12 cellular contexts compared by ENCODE assay signal in genomic region chr7:2110586-2111396, GRCh38.
DNase-seq lines count a peak whose midpoint lies in the region; ATAC-seq, FAIRE-seq and TF ChIP-seq lines count a peak whose summit lies in the region.
"Had no signal": no experiment of that assay in that cellular context is flagged by ENCODE, and none has a peak within 500 bp of the region (broad histone marks: within the 10 kb centered on the region; RNA-seq: fewer than 3 reads in every experiment).

No MANE protein-coding gene starts in this region.

- peak overlapping the region; percentile 94 for H3K27ac ChIP-seq in astrocyte (ENCODE audit: low read depth, low read length)
- no peak overlapping the region for H3K27ac ChIP-seq in effector memory CD4-positive, alpha-beta T cell (ENCODE audit: insufficient read depth, low read length, poor library complexity, severe bottlenecking)
- H3K27ac ChIP-seq: epithelial cell of prostate had no signal

- intact Hi-C loops in activated CD4-positive, alpha-beta T cell treated with anti-CD3 and anti-CD28 coated beads for 36 hours (cut with DNase I, micrococcal nuclease) = loop anchor here in 1 of 2 experiments (1.0 to 5.0 kb wide), 5 partner anchors 90 to 188 kb away; partner anchors contain the start of gene MAD1L1

- H3K79me2 ChIP-seq in astrocyte (ENCODE audit: insufficient read depth, low read length) = peaks cover 17% of the 10 kb centered on the region

- no peak for ATAC-seq in activated CD4-positive, alpha-beta T cell treated with anti-CD3 and anti-CD28 coated beads for 36 hours
- no peak for ATAC-seq in memory B cell (ENCODE audit: low read depth)
- no peak for ATAC-seq in stimulated activated naive CD8-positive, alpha-beta T cell treated with anti-CD3 and anti-CD28 coated beads, Interleukin-15, amount 100 ng/mL, for 72 hours

- peaks cover 11% of the 10 kb centered on the region for H3K36me3 Mint-ChIP-seq in activated CD4-positive, alpha-beta T cell treated with anti-CD3 and anti-CD28 coated beads for 36 hours (ENCODE audit: low read depth)
- peaks cover 13% of the 10 kb centered on the region for H3K36me3 Mint-ChIP-seq in astrocyte (ENCODE audit: low read depth, unreplicated experiment)
- H3K36me3 Mint-ChIP-seq in memory B cell = peaks cover 5% of the 10 kb centered on the region

- no peaks in the 10 kb centered on the region for H3K27me3 ChIP-seq in astrocyte (ENCODE audit: insufficient read depth, low read length)
- no peaks in the 10 kb centered on the region for H3K27me3 ChIP-seq in effector memory CD4-positive, alpha-beta T cell (replicated peaks; ENCODE audit: control insufficient read depth, insufficient read depth, low read length, poor library complexity, severe bottlenecking)
- H3K27me3 ChIP-seq: SJSA1 had no signal

- TF ChIP-seq CTCF in astrocyte (IDR thresholded peaks at IDR 0.05; ENCODE audit: insufficient read depth, low read depth, low read length) = no peak

- H3K4me2 ChIP-seq in astrocyte (ENCODE audit: low read length) = peak overlapping the region; percentile 72

- H3K27ac Mint-ChIP-seq in activated CD4-positive, alpha-beta T cell treated with anti-CD3 and anti-CD28 coated beads for 36 hours = peak overlapping the region; percentile 73
- H3K27ac Mint-ChIP-seq in astrocyte (ENCODE audit: unreplicated experiment) (peak overlapping the region; percentile 92), memory B cell (peak overlapping the region; percentile 85)
- peak overlapping the region; percentile 28 to 59 for H3K27ac Mint-ChIP-seq in stimulated activated naive CD8-positive, alpha-beta T cell treated with anti-CD3 and anti-CD28 coated beads, Interleukin-15, amount 100 ng/mL, for 72 hours

- H3K4me3 ChIP-seq in astrocyte (ENCODE audit: insufficient read depth, low read depth, low read length) = peak overlapping the region; percentile 25
- H3K4me3 ChIP-seq in effector memory CD4-positive, alpha-beta T cell (ENCODE audit: insufficient read depth, low read depth, low read length, poor library complexity, severe bottlenecking) = no peak overlapping the region
- H3K4me3 ChIP-seq: SJSA1 had no signal

- CTCF ChIA-PET in activated CD4-positive, alpha-beta T cell treated with anti-CD3 and anti-CD28 coated beads for 36 hours (lab: Charles Lee) = no interaction called here

- peak overlapping the region; percentile 34 for H3K4me3 Mint-ChIP-seq in activated CD4-positive, alpha-beta T cell treated with anti-CD3 and anti-CD28 coated beads for 36 hours
- H3K4me3 Mint-ChIP-seq in astrocyte (ENCODE audit: unreplicated experiment) (peak overlapping the region; percentile 58), memory B cell (peak overlapping the region; percentile 57)
- H3K4me3 Mint-ChIP-seq in stimulated activated naive CD8-positive, alpha-beta T cell treated with anti-CD3 and anti-CD28 coated beads, Interleukin-15, amount 100 ng/mL, for 72 hours = peak overlapping the region; percentile 68 to 69

- peak overlapping the region; percentile 70 for H2AFZ ChIP-seq in astrocyte (ENCODE audit: low read depth, low read length)

- POLR2A ChIA-PET in activated CD4-positive, alpha-beta T cell treated with anti-CD3 and anti-CD28 coated beads for 36 hours (lab: Charles Lee) = interaction anchor here (0.6 kb wide), 1 partner anchor 652 kb away, joined by 3 read pairs; no protein-coding TSS in a partner anchor

- H3K9me3 Mint-ChIP-seq in activated CD4-positive, alpha-beta T cell treated with anti-CD3 and anti-CD28 coated beads for 36 hours (ENCODE audit: low read depth) = no peaks in the 10 kb centered on the region
- no peaks in the 10 kb centered on the region for H3K9me3 Mint-ChIP-seq in astrocyte (ENCODE audit: unreplicated experiment)
- H3K9me3 Mint-ChIP-seq in memory B cell = no peaks in the 10 kb centered on the region
- H3K9me3 Mint-ChIP-seq in stimulated activated naive CD8-positive, alpha-beta T cell treated with anti-CD3 and anti-CD28 coated beads, Interleukin-15, amount 100 ng/mL, for 72 hours = no peaks in the 10 kb centered on the region

- DNase-seq in activated CD4-positive, alpha-beta T cell treated with anti-CD3 and anti-CD28 coated beads for 36 hours = no peak
- no peak for DNase-seq in activated CD4-positive, alpha-beta T cell treated with anti-CD3 and anti-CD28 coated beads, Interleukin-2, amount 50 U/mL, for 1 hour
- DNase-seq in astrocyte (ENCODE audit: low read depth) (peak; percentile 39), memory B cell (ENCODE audit: low spot score in 2 of 2) (no peak), NCI-H1105 (lab: John Stamatoyannopoulos, UW) (no peak), activated gamma-delta T cell (lab: John Stamatoyannopoulos, UW) (no peak)
- no peak for DNase-seq in stimulated activated naive CD8-positive, alpha-beta T cell treated with anti-CD3 and anti-CD28 coated beads, Interleukin-15, amount 100 ng/mL, for 72 hours
- no peak for DNase-seq in effector memory CD4-positive, alpha-beta T cell
- DNase-seq: NCI-H1694 had no signal

- no peaks in the 10 kb centered on the region for H3K36me3 ChIP-seq in astrocyte (ENCODE audit: insufficient read depth, low read length)
- H3K36me3 ChIP-seq in effector memory CD4-positive, alpha-beta T cell (ENCODE audit: control insufficient read depth, insufficient read depth, low read length) = no peaks in the 10 kb centered on the region

- H3K9ac ChIP-seq in astrocyte (ENCODE audit: low read length) = peak overlapping the region; percentile 81

- no peaks in the 10 kb centered on the region for H3K9me3 ChIP-seq in astrocyte (ENCODE audit: insufficient read depth, low read depth, low read length)
- H3K9me3 ChIP-seq in effector memory CD4-positive, alpha-beta T cell (ENCODE audit: control insufficient read depth, low read length) = no peaks in the 10 kb centered on the region
- H3K9me3 ChIP-seq: SJSA1 had no signal

- H4K20me1 ChIP-seq in astrocyte (ENCODE audit: insufficient read depth, low read length) = peaks cover 2% of the 10 kb centered on the region

- no peaks in the 10 kb centered on the region for H3K27me3 Mint-ChIP-seq in activated CD4-positive, alpha-beta T cell treated with anti-CD3 and anti-CD28 coated beads for 36 hours
- H3K27me3 Mint-ChIP-seq in astrocyte (ENCODE audit: low read depth, unreplicated experiment) (no peaks in the 10 kb centered on the region), memory B cell (no peaks in the 10 kb centered on the region)
- H3K27me3 Mint-ChIP-seq in stimulated activated naive CD8-positive, alpha-beta T cell treated with anti-CD3 and anti-CD28 coated beads, Interleukin-15, amount 100 ng/mL, for 72 hours = no peaks in the 10 kb centered on the region

- peaks cover 36% of the 10 kb centered on the region for H3K4me1 Mint-ChIP-seq in activated CD4-positive, alpha-beta T cell treated with anti-CD3 and anti-CD28 coated beads for 36 hours
- H3K4me1 Mint-ChIP-seq in astrocyte (ENCODE audit: low read depth, unreplicated experiment) (peaks cover 41% of the 10 kb centered on the region), memory B cell (peaks cover 31% of the 10 kb centered on the region)
- peaks cover 58% of the 10 kb centered on the region for H3K4me1 Mint-ChIP-seq in stimulated activated naive CD8-positive, alpha-beta T cell treated with anti-CD3 and anti-CD28 coated beads, Interleukin-15, amount 100 ng/mL, for 72 hours

- peaks cover 73% of the 10 kb centered on the region for H3K4me1 ChIP-seq in astrocyte (ENCODE audit: insufficient read depth, low read length)
- H3K4me1 ChIP-seq in effector memory CD4-positive, alpha-beta T cell (ENCODE audit: control insufficient read depth, insufficient read depth, low read length, poor library complexity, severe bottlenecking) = no peaks in the 10 kb centered on the region

- no peak for FAIRE-seq in astrocyte (lab: Jason Lieb, UNC)
- FAIRE-seq: A204.1 had no signal
